16 cellular contexts compared by ENCODE assay signal in the genomic region with DNA sequence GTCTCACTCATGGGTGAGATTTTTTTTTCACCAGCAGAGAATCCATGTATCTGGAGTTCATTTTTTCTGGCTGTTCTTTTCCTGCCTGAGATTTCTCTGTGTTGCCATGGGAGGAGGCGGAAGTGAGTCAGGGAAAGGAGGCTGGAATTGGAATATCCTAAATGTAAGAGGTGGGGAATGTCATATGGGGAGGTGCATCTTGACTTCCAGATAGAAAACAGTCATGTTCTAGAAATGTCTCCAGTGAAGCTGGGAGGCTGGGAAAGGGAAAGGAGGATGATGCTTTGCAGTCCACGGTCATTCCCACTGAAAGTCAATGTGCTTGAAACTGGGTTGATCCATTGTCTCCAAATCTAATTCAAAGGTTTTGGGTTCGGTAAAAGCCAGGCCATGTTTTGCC. TPM values are rescaled to one million over a fixed set of nuclear protein-coding genes. Genes with fewer than 3 reads are reported as not detected.
DNase-seq lines count a peak whose midpoint lies in the region; ATAC-seq and TF ChIP-seq lines count a peak whose summit lies in the region.
"Had no signal": no experiment of that assay in that cellular context is flagged by ENCODE, and none has a peak within 500 bp of the region (broad histone marks: within the 10 kb centered on the region; RNA-seq: fewer than 3 reads in every experiment).

No MANE protein-coding gene starts in this region.

- no peak overlapping the region for H3K4me3 ChIP-seq in AG04449 (ENCODE audit: low read depth, low read length)
- H3K4me3 ChIP-seq: A549, HAP-1 had no signal

- DNase-seq in AG04449 (ENCODE audit: low read depth, low spot score) (peak; percentile 29), HCEC 1CT (peak; percentile 43), amniotic epithelial cell (ENCODE audit: low read depth) (peak; percentile 79), hepatic stellate cell (ENCODE audit: low spot score) (peak; percentile 60), G401 (ENCODE audit: low spot score) (no peak), SHP77 (lab: John Stamatoyannopoulos, UW) (no peak), NCI-H2171 treated with DMSO at 0.1 percent for 48 hours (lab: John Stamatoyannopoulos, UW) (no peak)
- DNase-seq: CD8-positive, alpha-beta memory T cell; effector memory CD8-positive, alpha-beta T cell; NCI-H1048; NCI-H2081 treated with DMSO at 0.1 percent for 48 hours; stimulated activated naive CD8-positive, alpha-beta T cell treated with anti-CD3 and anti-CD28 coated beads, Interleukin-15, amount 100 ng/mL, for 72 hours had no signal

- ATAC-seq in GM18502 (IDR thresholded peaks at IDR 0.05; ENCODE audit: poor library complexity, unreplicated experiment) = no peak
- ATAC-seq: A549; activated T-helper 17 cell treated with anti-CD3 and anti-CD28 coated beads, Interleukin-2, amount 50 U/mL, for 72 hours; effector memory CD8-positive, alpha-beta T cell; stimulated activated naive CD8-positive, alpha-beta T cell treated with anti-CD3 and anti-CD28 coated beads, Interleukin-15, amount 100 ng/mL, for 72 hours had no signal

- CTCF ChIA-PET in AG04449 (lab: Yijun Ruan, JAX) = no interaction called here

- POLR2A ChIA-PET in AG04449 (lab: Yijun Ruan, JAX) = interaction anchor here (1.0 kb wide), 1 partner anchor 8 kb away, joined by 3 read pairs; no protein-coding TSS in a partner anchor

- TF ChIP-seq CTCF in AG04449 (IDR thresholded peaks at IDR 0.05; ENCODE audit: insufficient read depth, low read length, missing control alignments) = no peak

- in situ Hi-C loops in G401 (cut with HindIII; ENCODE audit: low sequenced_read_pairs) = no loop called here

RNA-seq across cellular contexts. Expression of a gene that starts 39.7 kb away (rescaled TPM):
- 33.1 and 38.8 TPM in 2 replicates for total RNA-seq in G401 (2014; rRNA removed; shearing (Covaris generic))

Comparison
In these comparisons a context has a peak if more than half of its experiments do, and no peak if none do; other contexts are left out.
1. DNase-seq: peak in AG04449 (single experiment), HCEC 1CT (single experiment), amniotic epithelial cell (single experiment) and hepatic stellate cell (single experiment); none in G401 (single experiment), SHP77 (0 of 2) and NCI-H2171 treated with DMSO at 0.1 percent for 48 hours (single experiment).